In genomic region chr12:57153420-57153997, GRCh38 we compare ENCODE assay signal across 20 cellular contexts. TPM values are rescaled to one million over a fixed set of nuclear protein-coding genes. Genes with fewer than 3 reads are reported as not detected.
DNase-seq lines count a peak whose midpoint lies in the region; ATAC-seq and TF ChIP-seq lines count a peak whose summit lies in the region.
"Had no signal": no experiment of that assay in that cellular context is flagged by ENCODE, and none has a peak within 500 bp of the region (broad histone marks: within the 10 kb centered on the region; RNA-seq: fewer than 3 reads in every experiment).

No MANE protein-coding gene starts in this region.

- peak overlapping the region; percentile 96 to 97 for H3K27ac ChIP-seq in thoracic aorta
- H3K27ac ChIP-seq: BLaER1 had no signal

- H3K27me3 ChIP-seq in thoracic aorta (replicated peaks; ENCODE audit: insufficient read depth): no peaks in the 10 kb centered on the region
- H3K27me3 ChIP-seq: BLaER1, brain microvascular endothelial cell had no signal

- no peak for DNase-seq in HFFc6
- DNase-seq in chondrocyte (ENCODE audit: low spot score): no peak
- no peak for DNase-seq in nephron progenitor cell
- no peak for DNase-seq in thoracic aorta (ENCODE audit: low spot score)
- DNase-seq in HuH-7 (ENCODE audit: low spot score): no peak
- DNase-seq in NCI-H1105 (lab: John Stamatoyannopoulos, UW): no peak
- DNase-seq: activated gamma-delta T cell; brain microvascular endothelial cell; DMS79 treated with DMSO at 0.1 percent for 48 hours; islet precursor cell; NCI-H1930; NCI-H524 treated with DMSO at 0.1 percent for 48 hours; stimulated activated CD4-positive, alpha-beta T cell treated with anti-CD3 and anti-CD28 coated beads, Interleukin-4, amount 100 ng/mL, for 4 hours; T-cell had no signal

- ATAC-seq in thoracic aorta (ENCODE audit: insufficient number of reproducible peaks, low FRiP score, low read depth) (no peak), GM21528 (IDR thresholded peaks at IDR 0.05; ENCODE audit: low FRiP score, unreplicated experiment) (no peak), esophagus mucosa (no peak)
- ATAC-seq: T-cell, WTC11 had no signal

- H3K4me3 ChIP-seq in thoracic aorta: no peak overlapping the region
- H3K4me3 ChIP-seq: BLaER1 had no signal

- peaks cover 63 to 67% of the 10 kb centered on the region in 2 donors for H3K4me1 ChIP-seq in thoracic aorta (ENCODE audit: control insufficient read depth in 1 of 2, low read depth in 2 of 2)

- TF ChIP-seq CTCF in HFFc6 (IDR thresholded peaks at IDR 0.05): no peak
- TF ChIP-seq CTCF in chondrocyte (IDR thresholded peaks at IDR 0.05): no peak
- TF ChIP-seq CTCF in nephron progenitor cell (IDR thresholded peaks at IDR 0.05): no peak
- no peak for TF ChIP-seq CTCF in thoracic aorta (IDR thresholded peaks at IDR 0.05)

- H3K9me3 Mint-ChIP-seq in HFFc6 (no peaks in the 10 kb centered on the region), chondrocyte (ENCODE audit: low read depth) (no peaks in the 10 kb centered on the region), nephron progenitor cell (no peaks in the 10 kb centered on the region)
- H3K9me3 Mint-ChIP-seq: T-cell, WTC11 had no signal

- H3K27me3 Mint-ChIP-seq in HFFc6 (ENCODE audit: insufficient read depth): peaks cover 6% of the 10 kb centered on the region
- H3K27me3 Mint-ChIP-seq in chondrocyte (ENCODE audit: low read depth): no peaks in the 10 kb centered on the region
- H3K27me3 Mint-ChIP-seq in nephron progenitor cell (ENCODE audit: low read depth, poor library complexity): peaks cover 5% of the 10 kb centered on the region

- H3K4me3 Mint-ChIP-seq in HFFc6 (0 out of 2 replicates have a peak overlapping the region, but pooled peaks have one; percentile 31), chondrocyte (ENCODE audit: unreplicated experiment) (no peak overlapping the region), nephron progenitor cell (no peak overlapping the region)
- H3K4me3 Mint-ChIP-seq: T-cell, WTC11 had no signal

- H3K27ac Mint-ChIP-seq in HFFc6 (peak overlapping the region; percentile 97), chondrocyte (ENCODE audit: unreplicated experiment) (peak overlapping the region; percentile 95), nephron progenitor cell (peak overlapping the region; percentile 79)
- H3K27ac Mint-ChIP-seq: T-cell, WTC11 had no signal

- H3K36me3 ChIP-seq in thoracic aorta: peaks cover 43% of the 10 kb centered on the region

- H3K9me3 ChIP-seq in thoracic aorta: no peaks in the 10 kb centered on the region
- H3K9me3 ChIP-seq: BLaER1 had no signal

- peaks cover 51% of the 10 kb centered on the region for H3K36me3 Mint-ChIP-seq in HFFc6 (ENCODE audit: low read depth)
- peaks cover 41% of the 10 kb centered on the region for H3K36me3 Mint-ChIP-seq in chondrocyte (ENCODE audit: low read depth)
- peaks cover 76% of the 10 kb centered on the region for H3K36me3 Mint-ChIP-seq in nephron progenitor cell (ENCODE audit: low read depth)

- H3K4me1 Mint-ChIP-seq in HFFc6 (ENCODE audit: low read depth): peaks cover 53% of the 10 kb centered on the region
- H3K4me1 Mint-ChIP-seq in chondrocyte (ENCODE audit: low read depth): peaks cover 56% of the 10 kb centered on the region
- peaks cover 47% of the 10 kb centered on the region for H3K4me1 Mint-ChIP-seq in nephron progenitor cell

RNA-seq across cellular contexts. Expression of gene LRP1-AS, which starts 6.1 kb away (rescaled TPM):
- not detected for total RNA-seq in HFFc6 (2021; fragmentation: NEBNext Ultra II Directional; extraction: Animal tissue kit (Norgen Biotek cat#: 25700))
- total RNA-seq in chondrocyte (not detected in 3 replicates), thoracic aorta (not detected), esophagus mucosa (not detected)
- total RNA-seq: myocyte, right cardiac atrium, T-cell, WTC11 had no signal

RNA-seq across cellular contexts. Expression of gene LRP1, which starts 25.2 kb away (rescaled TPM):
- total RNA-seq in HFFc6 (2021; fragmentation: NEBNext Ultra II Directional; extraction: Animal tissue kit (Norgen Biotek cat#: 25700)): 100 to 1,000 TPM; 187 to 332 (median 201) TPM
- 448 to 583 TPM (median 463 TPM) in 3 replicates for total RNA-seq in chondrocyte
- total RNA-seq in thoracic aorta: 100 to 1,000 TPM; 663 to 755 TPM
- 74.0 TPM for total RNA-seq in esophagus mucosa

RNA-seq across cellular contexts. Expression of gene STAT6, which starts 42.3 kb away (rescaled TPM):
- total RNA-seq in HFFc6 (2021; fragmentation: NEBNext Ultra II Directional; extraction: Animal tissue kit (Norgen Biotek cat#: 25700)): 100 to 1,000 TPM in 1 of 6 experiments, 10 to 100 TPM in 5; 83.7 to 102 (median 93.5) TPM
- total RNA-seq in chondrocyte (89.4 to 101 TPM (median 94.2 TPM) in 3 replicates), thoracic aorta (100 to 1,000 TPM; 133 to 185 TPM), esophagus mucosa (108 TPM)
